Comparison of ENCODE assay signal across 20 cellular contexts in genomic region chr19:10995926-10996600, GRCh38. TPM values are rescaled to one million over a fixed set of nuclear protein-coding genes. Genes with fewer than 3 reads are reported as not detected.
DNase-seq lines count a peak whose midpoint lies in the region; ATAC-seq, FAIRE-seq and TF ChIP-seq lines count a peak whose summit lies in the region.
"Had no signal": no experiment of that assay in that cellular context is flagged by ENCODE, and none has a peak within 500 bp of the region (broad histone marks: within the 10 kb centered on the region; RNA-seq: fewer than 3 reads in every experiment).

No MANE protein-coding gene starts in this region.

- no TSS peak for BruUV-seq in K562 (replicated peaks; lab: Mats Ljungman, UMichigan)

- H3K9me3 ChIP-seq in K562 (replicated peaks; ENCODE audit: control insufficient read depth, insufficient read depth, low read depth, low read length), result no peaks in the 10 kb centered on the region
- H3K9me3 ChIP-seq: BLaER1 treated with 17β-estradiol and CSF1 and Interleukin-3, amounts not matched to agents 10 nM and 100 nM; HAP-1 had no signal

- H3K4me2 ChIP-seq in K562 (ENCODE audit: insufficient read depth, low read length), result no peak overlapping the region
- H3K4me2 ChIP-seq: BLaER1 treated with 17β-estradiol and CSF1 and Interleukin-3, amounts not matched to agents 10 nM and 100 nM; GM23338 had no signal

- H3K36me3 Mint-ChIP-seq in natural killer cell treated with Interleukin-12 subunit alpha and Interleukin-12 subunit beta and Interleukin-15 and Interleukin-18, amount 100 ng/mL, for 72 hours, result peaks cover 22% of the 10 kb centered on the region
- H3K36me3 Mint-ChIP-seq in natural killer cell (peaks cover 12% of the 10 kb centered on the region), progenitor cell of endocrine pancreas (ENCODE audit: insufficient read depth) (peaks cover 31% of the 10 kb centered on the region), immature natural killer cell (peaks cover 9 to 27% (median 15%) of the 10 kb centered on the region in 3 donors), HFFc6 (ENCODE audit: low read depth) (peaks cover 31% of the 10 kb centered on the region)

- intact Hi-C loops in natural killer cell (cut with micrococcal nuclease) (no loop called here), K562 (cut with micrococcal nuclease) (no loop called here)

- H2AFZ ChIP-seq in K562 (ENCODE audit: low read depth, low read length), result no peak overlapping the region
- H2AFZ ChIP-seq: GM23338 had no signal

- WGBS in K562 (ENCODE audit: insufficient coverage, low coverage, missing lambda C conversion rate), result 91% methylated on average over 23 of the region's 29 CpGs

- H3K27me3 ChIP-seq in K562 (ENCODE audit: control insufficient read depth in 2 of 2, insufficient read depth in 2 of 2, low read length in 2 of 2), result no peaks in the 10 kb centered on the region
- H3K27me3 ChIP-seq: BLaER1 treated with 17β-estradiol and CSF1 and Interleukin-3, amounts not matched to agents 10 nM and 100 nM had no signal

- no peaks in the 10 kb centered on the region for H3K9me1 ChIP-seq in K562 (ENCODE audit: control insufficient read depth, insufficient read depth, low read length)

- no peak for TF ChIP-seq EP300 in K562 (IDR thresholded peaks at IDR 0.05; ENCODE audit: low read length)

- no peak for FAIRE-seq in K562 (lab: Jason Lieb, UNC)
- FAIRE-seq: G401.6, GM12891, HepG2, HTR-8/SVneo had no signal

- no peak for ATAC-seq in natural killer cell treated with Interleukin-12 subunit alpha and Interleukin-12 subunit beta and Interleukin-15 and Interleukin-18, amount 100 ng/mL, for 72 hours
- ATAC-seq in natural killer cell, result no peak
- no peak for ATAC-seq in K562
- ATAC-seq: GM23338, HepG2 had no signal

- CTCF ChIA-PET in K562 (lab: Yijun Ruan, JAX; ENCODE audit: low intra/inter-chr PET ratio), result no interaction called here

- no peak overlapping the region for H3K27ac Mint-ChIP-seq in natural killer cell treated with Interleukin-12 subunit alpha and Interleukin-12 subunit beta and Interleukin-15 and Interleukin-18, amount 100 ng/mL, for 72 hours
- no peak overlapping the region for H3K27ac Mint-ChIP-seq in natural killer cell
- peak overlapping the region; percentile 69 for H3K27ac Mint-ChIP-seq in progenitor cell of endocrine pancreas
- peak overlapping the region in 1 of 6 donors; percentile 17 for H3K27ac Mint-ChIP-seq in immature natural killer cell
- no peak overlapping the region for H3K27ac Mint-ChIP-seq in HFFc6
- H3K27ac Mint-ChIP-seq: CD4-positive, CD25-positive, alpha-beta regulatory T cell; GM23338 had no signal

- POLR2A ChIA-PET in K562 (lab: Yijun Ruan, JAX), result interaction anchor here (0.6 kb wide), 1 partner anchor 24 kb away, joined by 3 read pairs; no protein-coding TSS in a partner anchor

- H3K27me3 Mint-ChIP-seq in natural killer cell treated with Interleukin-12 subunit alpha and Interleukin-12 subunit beta and Interleukin-15 and Interleukin-18, amount 100 ng/mL, for 72 hours, result no peaks in the 10 kb centered on the region
- H3K27me3 Mint-ChIP-seq in natural killer cell (ENCODE audit: low read depth in 2 of 2), result no peaks in the 10 kb centered on the region
- no peaks in the 10 kb centered on the region for H3K27me3 Mint-ChIP-seq in progenitor cell of endocrine pancreas
- peaks cover 0 to 3% (median 2%) of the 10 kb centered on the region in 3 donors for H3K27me3 Mint-ChIP-seq in immature natural killer cell (ENCODE audit: low read depth in 3 of 3)
- H3K27me3 Mint-ChIP-seq in HFFc6 (ENCODE audit: insufficient read depth), result no peaks in the 10 kb centered on the region; the same call in 1 of the 2 replicates
- H3K27me3 Mint-ChIP-seq: CD4-positive, CD25-positive, alpha-beta regulatory T cell had no signal

- H3K9ac ChIP-seq in K562 (ENCODE audit: insufficient read depth in 1 of 2, low read depth in 2 of 2, low read length in 2 of 2), result no peak overlapping the region; a peak in 1 of 4 replicates

- no peak overlapping the region for H3K4me3 Mint-ChIP-seq in natural killer cell treated with Interleukin-12 subunit alpha and Interleukin-12 subunit beta and Interleukin-15 and Interleukin-18, amount 100 ng/mL, for 72 hours
- H3K4me3 Mint-ChIP-seq in natural killer cell (no peak overlapping the region), progenitor cell of endocrine pancreas (ENCODE audit: low read depth) (no peak overlapping the region), immature natural killer cell (no peak overlapping the region), HFFc6 (no peak overlapping the region)
- H3K4me3 Mint-ChIP-seq: CD4-positive, CD25-positive, alpha-beta regulatory T cell; GM23338 had no signal

- no peaks in the 10 kb centered on the region for H3K9me3 Mint-ChIP-seq in natural killer cell treated with Interleukin-12 subunit alpha and Interleukin-12 subunit beta and Interleukin-15 and Interleukin-18, amount 100 ng/mL, for 72 hours
- H3K9me3 Mint-ChIP-seq in natural killer cell (no peaks in the 10 kb centered on the region), progenitor cell of endocrine pancreas (ENCODE audit: low read depth) (no peaks in the 10 kb centered on the region), immature natural killer cell (no peaks in the 10 kb centered on the region), HFFc6 (no peaks in the 10 kb centered on the region)
- H3K9me3 Mint-ChIP-seq: CD4-positive, CD25-positive, alpha-beta regulatory T cell; GM23338 had no signal

- H3K27ac ChIP-seq in K562 (ENCODE audit: extremely low read depth, low read depth, low read length), result no peak overlapping the region
- H3K27ac ChIP-seq: BLaER1 treated with 17β-estradiol and CSF1 and Interleukin-3, amounts not matched to agents 10 nM and 100 nM had no signal

- no peaks in the 10 kb centered on the region for H3K79me2 ChIP-seq in K562 (ENCODE audit: control insufficient read depth, insufficient read depth, low read length)

- peaks cover 77% of the 10 kb centered on the region for H3K36me3 ChIP-seq in K562 (ENCODE audit: control insufficient read depth, insufficient read depth, low read length)

- peaks cover 0 to 4% of the 10 kb centered on the region in 2 experiments; a peak in 1 of 5 replicates for H3K4me1 ChIP-seq in K562 (replicated peaks in 1 of 2; ENCODE audit: control insufficient read depth in 2 of 2, insufficient read depth in 2 of 2, low read length in 2 of 2)
- H3K4me1 ChIP-seq: HAP-1 had no signal

- H3K4me1 Mint-ChIP-seq in natural killer cell treated with Interleukin-12 subunit alpha and Interleukin-12 subunit beta and Interleukin-15 and Interleukin-18, amount 100 ng/mL, for 72 hours (ENCODE audit: low read depth in 2 of 2), result peaks cover 0 to 6% of the 10 kb centered on the region in 2 donors
- H3K4me1 Mint-ChIP-seq in natural killer cell (no peaks in the 10 kb centered on the region), progenitor cell of endocrine pancreas (ENCODE audit: low read depth) (no peaks in the 10 kb centered on the region), immature natural killer cell (no peaks in the 10 kb centered on the region), HFFc6 (ENCODE audit: low read depth) (no peaks in the 10 kb centered on the region)
- H3K4me1 Mint-ChIP-seq: GM23338 had no signal

- no peak for TF ChIP-seq POLR2A in K562 (conservative IDR thresholded peaks at IDR 0.05)

- no peak for TF ChIP-seq RAD21 in K562 (CRISPR knock-in tag; conservative IDR thresholded peaks at IDR 0.05 in 1 of 2, IDR thresholded peaks at IDR 0.05 in 1 of 2)

- H3K4me3 ChIP-seq in K562, result no peak overlapping the region
- H3K4me3 ChIP-seq: BLaER1 treated with 17β-estradiol and CSF1 and Interleukin-3, amounts not matched to agents 10 nM and 100 nM; GM23338; HAP-1 had no signal

- peak; percentile 54 for DNase-seq in natural killer cell treated with Interleukin-12 subunit alpha and Interleukin-12 subunit beta and Interleukin-15 and Interleukin-18, amount 100 ng/mL, for 72 hours (ENCODE audit: low spot score)
- DNase-seq in natural killer cell (no peak), K562 (ENCODE audit: extremely low read depth in 1 of 4, low spot score in 3 of 4) (no peak), progenitor cell of endocrine pancreas (ENCODE audit: low spot score, unreplicated experiment) (no peak), SW 1271 (lab: John Stamatoyannopoulos, UW) (no peak), immature natural killer cell (no peak), HFFc6 (no peak)
- DNase-seq: ACHN; Calu3; CD4-positive, CD25-positive, alpha-beta regulatory T cell; DMS153; DMS79 treated with DMSO at 0.1 percent for 48 hours; EL had no signal

- H4K20me1 ChIP-seq in K562 (replicated peaks; ENCODE audit: control insufficient read depth, insufficient read depth, low read length), result no peaks in the 10 kb centered on the region

- TF ChIP-seq CTCF in natural killer cell (IDR thresholded peaks at IDR 0.05) (no peak), K562 (IDR thresholded peaks at IDR 0.05 in 2 of 3, conservative IDR thresholded peaks at IDR 0.05 in 1 of 3; ENCODE audit: insufficient read depth in 2 of 3, low read depth in 1 of 3, low read length in 3 of 3) (no peak), progenitor cell of endocrine pancreas (IDR thresholded peaks at IDR 0.05; ENCODE audit: unreplicated experiment) (no peak), HFFc6 (IDR thresholded peaks at IDR 0.05) (no peak)

- in situ Hi-C loops in K562 (cut with MboI), result no loop called here

RNA-seq across cellular contexts. Expression of gene SMARCA4, which starts 35.2 kb away (rescaled TPM):
- 100 to 1,000 TPM; 118 to 175 TPM for total RNA-seq in natural killer cell treated with Interleukin-12 subunit alpha and Interleukin-12 subunit beta and Interleukin-15 and Interleukin-18, amount 100 ng/mL, for 72 hours
- total RNA-seq in natural killer cell (10 to 100 TPM; 85.4 to 96.1 (median 93.6) TPM), K562 (2014; rRNA removed) (125 and 134 TPM in 2 replicates), K562 (2014; rRNA removed; fragmentation: Illumina TruSeq; extraction: Trizol) (45.7 and 48.4 TPM in 2 replicates), K562 (2015; rRNA removed; fragmentation: Illumina TruSeq; extraction: Trizol) (52.1 and 54.1 TPM in 2 replicates), K562 (2021) (194 and 207 TPM in 2 replicates), progenitor cell of endocrine pancreas (327 and 334 TPM in 2 replicates)
- 239 and 474 TPM in 2 replicates for total RNA-seq in K562 (2011; cell fraction: chromatin; rRNA removed; ENCODE audit: low replicate concordance)
- total RNA-seq in K562 (2011; cell fraction: nucleolus; rRNA removed), result 201 and 202 TPM in 2 replicates
- 194 and 219 TPM in 2 replicates for total RNA-seq in K562 (2011; cell fraction: nucleoplasm; rRNA removed)
- polyA plus RNA-seq in K562 (2011; rRNA removed) (40.7 and 69.1 TPM in 2 replicates), K562 (2014; fragmentation: Illumina TruSeq; extraction: Trizol) (98.6 and 118 TPM in 2 replicates), K562 (2014; fragmentation: Nextera tagmentation; extraction: Ambion mirVana) (10 to 100 TPM; 19.3 to 24.8 TPM), K562 (2014; rRNA removed) (68.9 and 84.5 TPM in 2 replicates), immature natural killer cell (10 to 100 TPM in 1 of 3 donors, 1 to 10 TPM in 2; 1.7 to 23.8 (median 6.6) TPM)
- polyA plus RNA-seq in K562 (2011; cell fraction: cytosol; rRNA removed), result 50.9 and 53.3 TPM in 2 replicates
- polyA plus RNA-seq in K562 (2011; cell fraction: nucleus; rRNA removed), result 84.2 and 133 TPM in 2 replicates
- 118 and 172 TPM in 2 replicates for polyA plus RNA-seq in K562 (2012)
- polyA minus RNA-seq in K562 (2011; rRNA and poly(A)+ RNA removed), result 91.0 and 105 TPM in 2 replicates
- polyA minus RNA-seq in K562 (2011; cell fraction: cytosol; rRNA and poly(A)+ RNA removed), result 157 and 194 TPM in 2 replicates
- polyA minus RNA-seq in K562 (2011; cell fraction: nucleus; rRNA and poly(A)+ RNA removed), result 68.0 and 102 TPM in 2 replicates
- total RNA-seq in HFFc6 (2021; fragmentation: NEBNext Ultra II Directional; extraction: Animal tissue kit (Norgen Biotek cat#: 25700)), result 100 to 1,000 TPM; 105 to 116 (median 114) TPM
